16 cellular contexts compared by ENCODE assay signal in the genomic region with DNA sequence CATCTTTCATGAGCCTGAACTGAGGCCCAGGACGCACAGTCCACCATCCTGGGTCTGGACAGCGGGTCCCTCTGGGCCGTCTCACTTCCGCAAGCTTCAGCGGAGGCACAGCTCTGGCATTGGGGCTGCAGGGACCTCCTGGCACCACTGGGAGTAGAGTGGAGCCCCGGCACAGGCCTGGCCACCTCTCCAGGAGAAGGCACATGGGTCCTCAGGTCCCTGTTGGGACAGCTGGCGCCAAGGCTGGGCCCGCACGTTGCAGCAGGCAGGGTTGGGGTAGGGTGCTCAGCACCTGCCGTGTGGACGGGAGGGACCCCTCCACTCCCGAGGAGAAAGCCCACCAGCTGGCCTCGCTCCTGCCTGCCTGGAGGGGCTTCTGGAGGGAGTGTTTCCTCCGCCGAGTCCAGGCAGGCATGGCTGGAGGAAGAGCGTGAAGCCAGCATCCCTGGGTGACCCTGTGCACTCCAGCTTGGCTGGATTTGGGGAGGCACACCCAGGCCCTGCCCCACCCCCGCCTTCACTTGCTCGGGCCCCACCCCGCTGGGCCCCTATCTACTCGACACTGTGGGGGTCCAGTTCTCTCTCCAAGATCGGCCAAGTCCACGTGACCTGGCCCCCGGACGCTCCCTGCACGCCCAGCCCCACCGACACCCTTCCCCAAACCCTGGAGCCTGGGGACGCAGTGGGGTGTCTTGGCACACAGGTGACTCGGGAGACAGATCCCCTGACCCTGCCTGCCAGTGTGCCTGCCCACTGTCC. TPM values are rescaled to one million over a fixed set of nuclear protein-coding genes. Genes with fewer than 3 reads are reported as not detected.
DNase-seq lines count a peak whose midpoint lies in the region; ATAC-seq and TF ChIP-seq lines count a peak whose summit lies in the region.
"Had no signal": no experiment of that assay in that cellular context is flagged by ENCODE, and none has a peak within 500 bp of the region (broad histone marks: within the 10 kb centered on the region; RNA-seq: fewer than 3 reads in every experiment).

No MANE protein-coding gene starts in this region.

- no peaks in the 10 kb centered on the region for H3K9me3 Mint-ChIP-seq in WTC11
- no peaks in the 10 kb centered on the region for H3K9me3 Mint-ChIP-seq in activated T-cell treated with anti-CD3 and anti-CD28 coated beads, Interleukin-2, amount 50 U/mL, for 24 hours

- CTCF ChIA-PET in WTC11 (lab: Charles Lee), result interaction anchor here (0.8 kb wide), 1 partner anchor 133 kb away, joined by 3 read pairs; no protein-coding TSS in a partner anchor

- intact Hi-C loops in Right ventricle myocardium inferior (cut with DNase I) (no loop called here), Right ventricle myocardium superior (cut with DNase I) (no loop called here), left colon (cut with DNase I, micrococcal nuclease) (no loop called here), vagina (cut with DNase I) (no loop called here)

- H3K27me3 Mint-ChIP-seq in WTC11 (ENCODE audit: low read depth), result peaks cover 15% of the 10 kb centered on the region
- H3K27me3 Mint-ChIP-seq in activated T-cell treated with anti-CD3 and anti-CD28 coated beads, Interleukin-2, amount 50 U/mL, for 24 hours, result peaks cover 9% of the 10 kb centered on the region

- no peak for TF ChIP-seq POLR2A in vagina (IDR thresholded peaks at IDR 0.05)

- H3K4me3 ChIP-seq in vagina, result no peak overlapping the region
- H3K4me3 ChIP-seq: SK-N-MC had no signal

- H3K4me1 Mint-ChIP-seq in WTC11, result no peaks in the 10 kb centered on the region
- H3K4me1 Mint-ChIP-seq in activated T-cell treated with anti-CD3 and anti-CD28 coated beads, Interleukin-2, amount 50 U/mL, for 24 hours (ENCODE audit: low read depth), result peaks cover 31% of the 10 kb centered on the region

- DNase-seq in Right ventricle myocardium inferior (ENCODE audit: missing footprints) (peak; percentile 43), Right ventricle myocardium superior (no peak), WTC11 (ENCODE audit: low spot score) (no peak), left colon (no peak), vagina (ENCODE audit: extremely low spot score in 2 of 2) (no peak), SK-N-DZ (ENCODE audit: low spot score) (no peak)
- DNase-seq in activated CD4-positive, CD25-positive, alpha-beta regulatory T cell treated with anti-CD3 and anti-CD28 coated beads, Interleukin-2, amount 50 U/mL, for 72 hours, result no peak
- DNase-seq in activated T-cell treated with anti-CD3 and anti-CD28 coated beads, Interleukin-2, amount 50 U/mL, for 24 hours, result no peak
- DNase-seq: C1 segment of cervical spinal cord; IMR-90; NCI-H1417; NCI-H1930; NCI-H446; NCI-H69; NK-92 treated with Interleukin-12 subunit alpha and Interleukin-12 subunit beta, amount 100 ng/mL, for 24 hours had no signal

- peak overlapping the region; percentile 19 for H3K27ac ChIP-seq in vagina
- H3K27ac ChIP-seq: SK-N-MC had no signal

- no peaks in the 10 kb centered on the region for H3K36me3 Mint-ChIP-seq in WTC11
- H3K36me3 Mint-ChIP-seq in activated T-cell treated with anti-CD3 and anti-CD28 coated beads, Interleukin-2, amount 50 U/mL, for 24 hours (ENCODE audit: low read depth), result no peaks in the 10 kb centered on the region

- ATAC-seq in Right ventricle myocardium inferior (no peak), Right ventricle myocardium superior (ENCODE audit: poor library complexity) (no peak), WTC11 (peak; percentile 41; the same call in 1 of the 2 replicates), left colon (peak; percentile 6)

- no peak overlapping the region for H3K27ac Mint-ChIP-seq in WTC11
- no peak overlapping the region for H3K27ac Mint-ChIP-seq in activated T-cell treated with anti-CD3 and anti-CD28 coated beads, Interleukin-2, amount 50 U/mL, for 24 hours

- no peaks in the 10 kb centered on the region for H3K9me3 ChIP-seq in vagina

- POLR2A ChIA-PET in WTC11 (lab: Charles Lee), result no interaction called here

- H3K27me3 ChIP-seq in vagina, result no peaks in the 10 kb centered on the region

- H3K4me3 Mint-ChIP-seq in WTC11, result no peak overlapping the region
- no peak overlapping the region for H3K4me3 Mint-ChIP-seq in activated T-cell treated with anti-CD3 and anti-CD28 coated beads, Interleukin-2, amount 50 U/mL, for 24 hours

- H3K36me3 ChIP-seq in vagina, result no peaks in the 10 kb centered on the region

- no peak for TF ChIP-seq CTCF in WTC11 (IDR thresholded peaks at IDR 0.05)
- no peak for TF ChIP-seq CTCF in vagina (IDR thresholded peaks at IDR 0.05)

- H3K4me1 ChIP-seq in vagina, result peaks cover 24% of the 10 kb centered on the region

TF ChIP-seq in WTC11, 78 proteins besides CTCF, POLR2A, EP300 and RAD21:
- TF ChIP-seq, protein P1, sequence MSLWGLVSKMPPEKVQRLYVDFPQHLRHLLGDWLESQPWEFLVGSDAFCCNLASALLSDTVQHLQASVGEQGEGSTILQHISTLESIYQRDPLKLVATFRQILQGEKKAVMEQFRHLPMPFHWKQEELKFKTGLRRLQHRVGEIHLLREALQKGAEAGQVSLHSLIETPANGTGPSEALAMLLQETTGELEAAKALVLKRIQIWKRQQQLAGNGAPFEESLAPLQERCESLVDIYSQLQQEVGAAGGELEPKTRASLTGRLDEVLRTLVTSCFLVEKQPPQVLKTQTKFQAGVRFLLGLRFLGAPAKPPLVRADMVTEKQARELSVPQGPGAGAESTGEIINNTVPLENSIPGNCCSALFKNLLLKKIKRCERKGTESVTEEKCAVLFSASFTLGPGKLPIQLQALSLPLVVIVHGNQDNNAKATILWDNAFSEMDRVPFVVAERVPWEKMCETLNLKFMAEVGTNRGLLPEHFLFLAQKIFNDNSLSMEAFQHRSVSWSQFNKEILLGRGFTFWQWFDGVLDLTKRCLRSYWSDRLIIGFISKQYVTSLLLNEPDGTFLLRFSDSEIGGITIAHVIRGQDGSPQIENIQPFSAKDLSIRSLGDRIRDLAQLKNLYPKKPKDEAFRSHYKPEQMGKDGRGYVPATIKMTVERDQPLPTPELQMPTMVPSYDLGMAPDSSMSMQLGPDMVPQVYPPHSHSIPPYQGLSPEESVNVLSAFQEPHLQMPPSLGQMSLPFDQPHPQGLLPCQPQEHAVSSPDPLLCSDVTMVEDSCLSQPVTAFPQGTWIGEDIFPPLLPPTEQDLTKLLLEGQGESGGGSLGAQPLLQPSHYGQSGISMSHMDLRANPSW (CRISPR knock-in tag; conservative IDR thresholded peaks at IDR 0.05; ENCODE audit: low read depth), result no peak
- TF ChIP-seq RORB (CRISPR knock-in tag; IDR thresholded peaks at IDR 0.05) (no peak), ZNF121 (CRISPR knock-in tag; IDR thresholded peaks at IDR 0.05) (no peak), GRHL2 (CRISPR knock-in tag; IDR thresholded peaks at IDR 0.05; ENCODE audit: insufficient replicate concordance, severe bottlenecking) (no peak), ELF4 (CRISPR knock-in tag; IDR thresholded peaks at IDR 0.05; ENCODE audit: low read depth) (no peak), TP53 (CRISPR knock-in tag; IDR thresholded peaks at IDR 0.05) (no peak), SMAD4 (CRISPR knock-in tag; IDR thresholded peaks at IDR 0.05) (no peak), ATF1 (CRISPR knock-in tag; IDR thresholded peaks at IDR 0.05) (no peak), FOXJ3 (CRISPR knock-in tag; IDR thresholded peaks at IDR 0.05; ENCODE audit: borderline replicate concordance) (no peak), RELA (CRISPR knock-in tag; IDR thresholded peaks at IDR 0.05; ENCODE audit: borderline replicate concordance) (no peak), JAZF1 (CRISPR knock-in tag; IDR thresholded peaks at IDR 0.05) (no peak)
- TF ChIP-seq, protein P2, sequence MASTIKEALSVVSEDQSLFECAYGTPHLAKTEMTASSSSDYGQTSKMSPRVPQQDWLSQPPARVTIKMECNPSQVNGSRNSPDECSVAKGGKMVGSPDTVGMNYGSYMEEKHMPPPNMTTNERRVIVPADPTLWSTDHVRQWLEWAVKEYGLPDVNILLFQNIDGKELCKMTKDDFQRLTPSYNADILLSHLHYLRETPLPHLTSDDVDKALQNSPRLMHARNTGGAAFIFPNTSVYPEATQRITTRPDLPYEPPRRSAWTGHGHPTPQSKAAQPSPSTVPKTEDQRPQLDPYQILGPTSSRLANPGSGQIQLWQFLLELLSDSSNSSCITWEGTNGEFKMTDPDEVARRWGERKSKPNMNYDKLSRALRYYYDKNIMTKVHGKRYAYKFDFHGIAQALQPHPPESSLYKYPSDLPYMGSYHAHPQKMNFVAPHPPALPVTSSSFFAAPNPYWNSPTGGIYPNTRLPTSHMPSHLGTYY (CRISPR knock-in tag; IDR thresholded peaks at IDR 0.05), result no peak
- TF ChIP-seq, protein P3, sequence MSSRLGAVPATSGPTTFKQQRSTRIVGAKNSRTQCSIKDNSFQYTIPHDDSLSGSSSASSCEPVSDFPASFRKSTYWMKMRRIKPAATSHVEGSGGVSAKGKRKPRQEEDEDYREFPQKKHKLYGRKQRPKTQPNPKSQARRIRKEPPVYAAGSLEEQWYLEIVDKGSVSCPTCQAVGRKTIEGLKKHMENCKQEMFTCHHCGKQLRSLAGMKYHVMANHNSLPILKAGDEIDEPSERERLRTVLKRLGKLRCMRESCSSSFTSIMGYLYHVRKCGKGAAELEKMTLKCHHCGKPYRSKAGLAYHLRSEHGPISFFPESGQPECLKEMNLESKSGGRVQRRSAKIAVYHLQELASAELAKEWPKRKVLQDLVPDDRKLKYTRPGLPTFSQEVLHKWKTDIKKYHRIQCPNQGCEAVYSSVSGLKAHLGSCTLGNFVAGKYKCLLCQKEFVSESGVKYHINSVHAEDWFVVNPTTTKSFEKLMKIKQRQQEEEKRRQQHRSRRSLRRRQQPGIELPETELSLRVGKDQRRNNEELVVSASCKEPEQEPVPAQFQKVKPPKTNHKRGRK (CRISPR knock-in tag; IDR thresholded peaks at IDR 0.05; ENCODE audit: borderline replicate concordance), result no peak
- TF ChIP-seq, protein P4, sequence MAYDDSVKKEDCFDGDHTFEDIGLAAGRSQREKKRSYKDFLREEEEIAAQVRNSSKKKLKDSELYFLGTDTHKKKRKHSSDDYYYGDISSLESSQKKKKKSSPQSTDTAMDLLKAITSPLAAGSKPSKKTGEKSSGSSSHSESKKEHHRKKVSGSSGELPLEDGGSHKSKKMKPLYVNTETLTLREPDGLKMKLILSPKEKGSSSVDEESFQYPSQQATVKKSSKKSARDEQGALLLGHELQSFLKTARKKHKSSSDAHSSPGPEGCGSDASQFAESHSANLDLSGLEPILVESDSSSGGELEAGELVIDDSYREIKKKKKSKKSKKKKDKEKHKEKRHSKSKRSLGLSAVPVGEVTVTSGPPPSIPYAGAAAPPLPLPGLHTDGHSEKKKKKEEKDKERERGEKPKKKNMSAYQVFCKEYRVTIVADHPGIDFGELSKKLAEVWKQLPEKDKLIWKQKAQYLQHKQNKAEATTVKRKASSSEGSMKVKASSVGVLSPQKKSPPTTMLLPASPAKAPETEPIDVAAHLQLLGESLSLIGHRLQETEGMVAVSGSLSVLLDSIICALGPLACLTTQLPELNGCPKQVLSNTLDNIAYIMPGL (CRISPR knock-in tag; IDR thresholded peaks at IDR 0.05), result no peak

RNA-seq across cellular contexts. Expression of a gene that starts 6.6 kb away (rescaled TPM):
- 70.1 TPM for total RNA-seq in Right ventricle myocardium inferior
- 70.3 TPM for total RNA-seq in Right ventricle myocardium superior
- total RNA-seq in WTC11 (2021), result 27.7 to 29.3 TPM (median 28.1 TPM) in 3 replicates
- 100 to 1,000 TPM in 1 of 2 donors, 10 to 100 TPM in 1; 96.7 to 133 TPM for total RNA-seq in left colon
- 156 TPM for total RNA-seq in vagina
- polyA plus RNA-seq in SK-N-DZ (2014; cell fraction: cytosol; rRNA removed), result 6.8 and 13.6 TPM in 2 replicates
- polyA plus RNA-seq in SK-N-DZ (2014; cell fraction: nucleus; rRNA removed), result 4.5 and 6.9 TPM in 2 replicates

Comparison
In these comparisons a context has a peak if more than half of its experiments do, and no peak if none do; other contexts are left out.
1. ATAC-seq: peak in WTC11 (single experiment) and left colon (single experiment); none in Right ventricle myocardium inferior (single experiment) and Right ventricle myocardium superior (single experiment).